11 cellular contexts compared by ENCODE assay signal in genomic region chr5:136057401-136057951, GRCh38. TPM values are rescaled to one million over a fixed set of nuclear protein-coding genes. Genes with fewer than 3 reads are reported as not detected.
DNase-seq lines count a peak whose midpoint lies in the region; ATAC-seq, FAIRE-seq and TF ChIP-seq lines count a peak whose summit lies in the region.
"Had no signal": no experiment of that assay in that cellular context is flagged by ENCODE, and none has a peak within 500 bp of the region (broad histone marks: within the 10 kb centered on the region; RNA-seq: fewer than 3 reads in every experiment).

No MANE protein-coding gene starts in this region.

- WGBS in heart left ventricle, 4 donors = 60 to 77% (median 65%) methylated on average over 5 of the region's 5 CpGs

- H3K27ac ChIP-seq in heart left ventricle (peak overlapping the region in 11 of 12 donors; percentile 33 to 87 (median 60)), colonic mucosa (peak overlapping the region; percentile 50), Karpas-422 (ENCODE audit: low read length) (no peak overlapping the region)

- peaks cover 23% of the 10 kb centered on the region for H3K36me3 Mint-ChIP-seq in mesothelial cell of epicardium

- H3K9me2 ChIP-seq in Karpas-422 (replicated peaks; ENCODE audit: insufficient read depth, low read length) = no peaks in the 10 kb centered on the region

- H3K27ac Mint-ChIP-seq in mesothelial cell of epicardium = peak overlapping the region; percentile 96

- H3K27me3 Mint-ChIP-seq in mesothelial cell of epicardium (ENCODE audit: low read depth) = no peaks in the 10 kb centered on the region

- H3K27me3 ChIP-seq in heart left ventricle (no peaks in the 10 kb centered on the region), colonic mucosa (no peaks in the 10 kb centered on the region), Karpas-422 (ENCODE audit: low read length) (no peaks in the 10 kb centered on the region)

- DNase-seq in heart left ventricle (no peak), Right ventricle myocardium superior (no peak), colonic mucosa (no peak), mesothelial cell of epicardium (ENCODE audit: low spot score in 2 of 2, unreplicated experiment in 2 of 2) (no peak), GM19238 (ENCODE audit: insufficient read length, low spot score) (no peak), HT-29 (ENCODE audit: low spot score) (no peak), Karpas-422 (no peak), GM12891 (ENCODE audit: insufficient read length, low spot score) (no peak)
- DNase-seq: KBM-7; NCI-H526 treated with DMSO at 0.1 percent for 48 hours; stimulated activated CD4-positive, alpha-beta T cell treated with anti-CD3 and anti-CD28 coated beads, Interleukin-4, amount 100 ng/mL, for 1 hour had no signal

- H3K4me3 ChIP-seq in heart left ventricle (no peak overlapping the region), colonic mucosa (no peak overlapping the region), Karpas-422 (ENCODE audit: low read length) (no peak overlapping the region)

- ATAC-seq in heart left ventricle (no peak), Right ventricle myocardium superior (ENCODE audit: poor library complexity) (no peak)

- no peaks in the 10 kb centered on the region for H4K20me1 ChIP-seq in Karpas-422 (ENCODE audit: insufficient read depth, low read depth, low read length)

- no peaks in the 10 kb centered on the region for H3K79me2 ChIP-seq in Karpas-422 (ENCODE audit: low read length)

- TF ChIP-seq CTCF in heart left ventricle (IDR thresholded peaks at IDR 0.05) (no peak), colonic mucosa (IDR thresholded peaks at IDR 0.05) (no peak), mesothelial cell of epicardium (IDR thresholded peaks at IDR 0.05; ENCODE audit: unreplicated experiment) (no peak)

- FAIRE-seq in GM12891 (lab: Jason Lieb, UNC) = no peak

- H3K4me1 Mint-ChIP-seq in mesothelial cell of epicardium = peaks cover 52% of the 10 kb centered on the region

- intact Hi-C loops in heart left ventricle (cut with DNase I) (loop anchor here in 1 of 10 donors (5.0 kb wide), 1 partner anchor 90 kb away; no protein-coding TSS in a partner anchor), Right ventricle myocardium superior (cut with DNase I) (no loop called here), colonic mucosa (cut with DNase I) (no loop called here)

- H3K4me1 ChIP-seq in heart left ventricle = peaks cover 0 to 53% (median 20%) of the 10 kb centered on the region in 12 donors
- no peaks in the 10 kb centered on the region for H3K4me1 ChIP-seq in colonic mucosa
- no peaks in the 10 kb centered on the region for H3K4me1 ChIP-seq in Karpas-422 (ENCODE audit: low read length)

- H3K36me3 ChIP-seq in heart left ventricle (peaks cover 0 to 99% (median 59%) of the 10 kb centered on the region in 9 donors), colonic mucosa (no peaks in the 10 kb centered on the region), Karpas-422 (ENCODE audit: insufficient read depth, low read length) (no peaks in the 10 kb centered on the region)

- H3K9me3 Mint-ChIP-seq in mesothelial cell of epicardium = no peaks in the 10 kb centered on the region

- no peak overlapping the region for H3K4me3 Mint-ChIP-seq in mesothelial cell of epicardium

- H3K9ac ChIP-seq in colonic mucosa (ENCODE audit: low read depth in 2 of 2, low read length in 2 of 2) = no peak overlapping the region
- no peak overlapping the region for H3K9ac ChIP-seq in Karpas-422 (ENCODE audit: low read length)

- H3K4me2 ChIP-seq in Karpas-422 (ENCODE audit: low read depth, low read length, poor library complexity, severe bottlenecking) = no peak overlapping the region

- H3K9me3 ChIP-seq in heart left ventricle (no peaks in the 10 kb centered on the region), colonic mucosa (no peaks in the 10 kb centered on the region), Karpas-422 (ENCODE audit: low read length) (no peaks in the 10 kb centered on the region)

- TF ChIP-seq POLR2A in heart left ventricle (IDR thresholded peaks at IDR 0.05) (no peak), GM12891 (IDR thresholded peaks at IDR 0.05; ENCODE audit: low read depth, low read length) (no peak)

- H2AFZ ChIP-seq in Karpas-422 (ENCODE audit: low read length) = no peak overlapping the region

TF ChIP-seq in GM12891, 5 proteins besides CTCF, POLR2A, EP300 and RAD21:
- TF ChIP-seq PAX5 (IDR thresholded peaks at IDR 0.05; ENCODE audit: insufficient read depth, low read length, severe bottlenecking) (no peak), POU2F2 (IDR thresholded peaks at IDR 0.05; ENCODE audit: low read depth, low read length) (no peak), POLR2AphosphoS5 (IDR thresholded peaks at IDR 0.05; ENCODE audit: low read depth, low read length) (no peak), SPI1 (IDR thresholded peaks at IDR 0.05; ENCODE audit: low read depth, low read length) (no peak), TAF1 (IDR thresholded peaks at IDR 0.05; ENCODE audit: low read depth, low read length) (no peak)
TF ChIP-seq in GM12891: peak in this region for 0.

RNA-seq across cellular contexts. Expression of gene TGFBI, which starts 28.7 kb away (rescaled TPM):
- total RNA-seq in heart left ventricle (100 to 1,000 TPM in 2 of 9 donors, 10 to 100 TPM in 7; 31.8 to 206 (median 42.9) TPM), Right ventricle myocardium superior (49.9 TPM), colonic mucosa (10 to 100 TPM; 47.5 to 63.3 TPM), mesothelial cell of epicardium (339 to 354 TPM (median 345 TPM) in 3 replicates)
- 10 to 100 TPM; 50.0 to 64.2 TPM for polyA plus RNA-seq in heart left ventricle
- total RNA-seq in HT-29 (2014; rRNA removed; shearing (Covaris generic)) = 33.6 and 37.2 TPM in 2 replicates
- not detected in 2 replicates for total RNA-seq in Karpas-422 (2014; rRNA removed; shearing (Covaris generic); ENCODE audit: low replicate concordance)
- polyA plus RNA-seq in GM12891 (2012; ENCODE audit: low read depth, missing spikeins) = not detected

Comparison
In these comparisons a context has a peak if more than half of its experiments do, and no peak if none do; other contexts are left out.
1. RNA of gene TGFBI, which starts 28.7 kb away (total RNA-seq): 339 to 354 TPM in mesothelial cell of epicardium, 47.5 to 63.3 TPM in colonic mucosa, 49.9 TPM in Right ventricle myocardium superior (single experiment), 31.8 to 206 TPM in heart left ventricle and 33.6 to 37.2 TPM in HT-29; not detected in Karpas-422; every median in the first group is over 10 times any median in the second.